ENCODE assay signal across 17 cellular contexts in genomic region chr15:77015651-77016320, GRCh38. TPM values are rescaled to one million over a fixed set of nuclear protein-coding genes. Genes with fewer than 3 reads are reported as not detected.
DNase-seq lines count a peak whose midpoint lies in the region; ATAC-seq lines count a peak whose summit lies in the region.
"Had no signal": no experiment of that assay in that cellular context is flagged by ENCODE, and none has a peak within 500 bp of the region (broad histone marks: within the 10 kb centered on the region; RNA-seq: fewer than 3 reads in every experiment).

No MANE protein-coding gene starts in this region.

- H3K4me1 ChIP-seq in CD4-positive, alpha-beta memory T cell (ENCODE audit: insufficient read depth, low read length) = peaks cover 99% of the 10 kb centered on the region

- peak overlapping the region; percentile 67 for H3K27ac ChIP-seq in CD4-positive, alpha-beta memory T cell (ENCODE audit: low read depth, low read length)
- H3K27ac ChIP-seq: KMS-11, SK-N-MC, tibial artery, WERI-Rb-1 had no signal

- peaks cover 32% of the 10 kb centered on the region for H3K36me3 ChIP-seq in CD4-positive, alpha-beta memory T cell (ENCODE audit: insufficient read depth, low read length)
- H3K36me3 ChIP-seq: tibial artery, WERI-Rb-1 had no signal

- peaks cover 44% of the 10 kb centered on the region for H3K36me3 Mint-ChIP-seq in T-helper 2 cell treated with Interferon-gamma antibody and Interleukin-4, amounts not matched to agents 5 μg/mL and 100 μg/mL, for 36 hours (ENCODE audit: low read depth)
- H3K36me3 Mint-ChIP-seq in CD4-positive, alpha-beta memory T cell = peaks cover 4 to 52% of the 10 kb centered on the region in 2 donors
- peaks cover 58% of the 10 kb centered on the region for H3K36me3 Mint-ChIP-seq in activated T-helper 17 cell treated with anti-CD3 and anti-CD28 coated beads, Interleukin-2, amount 50 U/mL, for 72 hours (ENCODE audit: low read depth)

- no peaks in the 10 kb centered on the region for H3K9me3 Mint-ChIP-seq in T-helper 2 cell treated with Interferon-gamma antibody and Interleukin-4, amounts not matched to agents 5 μg/mL and 100 μg/mL, for 36 hours
- H3K9me3 Mint-ChIP-seq in CD4-positive, alpha-beta memory T cell = no peaks in the 10 kb centered on the region
- no peaks in the 10 kb centered on the region for H3K9me3 Mint-ChIP-seq in activated T-helper 17 cell treated with anti-CD3 and anti-CD28 coated beads, Interleukin-2, amount 50 U/mL, for 72 hours
- H3K9me3 Mint-ChIP-seq: HFFc6 had no signal

- intact Hi-C loops in CD4-positive, alpha-beta memory T cell (cut with micrococcal nuclease) = loop anchor here (10.0 kb wide), 1 partner anchor 409 kb away; the partner anchor contains the start of genes HMG20A and PEAK1

- H3K27ac Mint-ChIP-seq in T-helper 2 cell treated with Interferon-gamma antibody and Interleukin-4, amounts not matched to agents 5 μg/mL and 100 μg/mL, for 36 hours = peak overlapping the region; percentile 80
- H3K27ac Mint-ChIP-seq in CD4-positive, alpha-beta memory T cell = peak overlapping the region; percentile 82 to 100 (median 89)
- peak overlapping the region; percentile 94 for H3K27ac Mint-ChIP-seq in activated T-helper 17 cell treated with anti-CD3 and anti-CD28 coated beads, Interleukin-2, amount 50 U/mL, for 72 hours
- H3K27ac Mint-ChIP-seq: HFFc6 had no signal

- DNase-seq in T-helper 2 cell treated with Interferon-gamma antibody and Interleukin-4, amounts not matched to agents 5 μg/mL and 100 μg/mL, for 36 hours (ENCODE audit: low spot score) = no peak
- no peak for DNase-seq in T-helper 2 cell
- DNase-seq in CD4-positive, alpha-beta memory T cell = peak in 1 of 5 donors; percentile 39
- DNase-seq in left kidney (ENCODE audit: low read depth, low spot score) = peak; percentile 38
- no peak for DNase-seq in SW 1271 (lab: John Stamatoyannopoulos, UW)
- no peak for DNase-seq in NCI-H2171 treated with DMSO at 0.1 percent for 48 hours (lab: John Stamatoyannopoulos, UW)
- DNase-seq: GF-D8; HFFc6; NCI-H1436; retina; stimulated activated CD4-positive, alpha-beta T cell treated with anti-CD3 and anti-CD28 coated beads, Interleukin-1b, Interleukin-23, amount 100 ng/mL, for 48 hours; WERI-Rb-1 had no signal

- peak overlapping the region in 1 of 2 donors; percentile 28 for H3K4me3 ChIP-seq in CD4-positive, alpha-beta memory T cell (ENCODE audit: low read length in 2 of 2)
- H3K4me3 ChIP-seq: SK-N-MC, tibial artery had no signal

- no peaks in the 10 kb centered on the region for H3K9me3 ChIP-seq in CD4-positive, alpha-beta memory T cell (ENCODE audit: control insufficient read depth in 1 of 2, low read length in 2 of 2)
- H3K9me3 ChIP-seq: tibial artery had no signal

- no peaks in the 10 kb centered on the region for H3K27me3 Mint-ChIP-seq in T-helper 2 cell treated with Interferon-gamma antibody and Interleukin-4, amounts not matched to agents 5 μg/mL and 100 μg/mL, for 36 hours (ENCODE audit: low read depth)
- peaks cover 0 to 2% of the 10 kb centered on the region in 2 donors for H3K27me3 Mint-ChIP-seq in CD4-positive, alpha-beta memory T cell
- H3K27me3 Mint-ChIP-seq in activated T-helper 17 cell treated with anti-CD3 and anti-CD28 coated beads, Interleukin-2, amount 50 U/mL, for 72 hours = no peaks in the 10 kb centered on the region

- H3K4me1 Mint-ChIP-seq in T-helper 2 cell treated with Interferon-gamma antibody and Interleukin-4, amounts not matched to agents 5 μg/mL and 100 μg/mL, for 36 hours (ENCODE audit: low read depth) = peaks cover 59% of the 10 kb centered on the region
- H3K4me1 Mint-ChIP-seq in CD4-positive, alpha-beta memory T cell = peaks cover 44 to 98% (median 72%) of the 10 kb centered on the region in 4 donors
- peaks cover 60% of the 10 kb centered on the region for H3K4me1 Mint-ChIP-seq in activated T-helper 17 cell treated with anti-CD3 and anti-CD28 coated beads, Interleukin-2, amount 50 U/mL, for 72 hours

- peak overlapping the region; percentile 65 for H3K4me3 Mint-ChIP-seq in T-helper 2 cell treated with Interferon-gamma antibody and Interleukin-4, amounts not matched to agents 5 μg/mL and 100 μg/mL, for 36 hours
- H3K4me3 Mint-ChIP-seq in CD4-positive, alpha-beta memory T cell = peak overlapping the region in 6 of 8 donors; percentile 3 to 71 (median 54)
- peak overlapping the region; percentile 79 for H3K4me3 Mint-ChIP-seq in activated T-helper 17 cell treated with anti-CD3 and anti-CD28 coated beads, Interleukin-2, amount 50 U/mL, for 72 hours
- H3K4me3 Mint-ChIP-seq: HFFc6 had no signal

- CTCF ChIA-PET in CD4-positive, alpha-beta memory T cell (lab: Charles Lee; ENCODE audit: partially characterized antibody) = interaction anchor here (1.2 to 1.8 kb wide), 4 partner anchors 8 to 42 kb away, joined by 3 to 4 read pairs (median 4); no protein-coding TSS in a partner anchor

- no peak for ATAC-seq in activated T-helper 17 cell treated with anti-CD3 and anti-CD28 coated beads, Interleukin-2, amount 50 U/mL, for 72 hours (replicated peaks)
- no peak for ATAC-seq in HG03469 (IDR thresholded peaks at IDR 0.05; ENCODE audit: unreplicated experiment)

- POLR2A ChIA-PET in CD4-positive, alpha-beta memory T cell (lab: Charles Lee; ENCODE audit: partially characterized antibody) = interaction anchor here (0.7 to 17.8 kb wide), 3 partner anchors 18 to 110 kb away, joined by 3 to 472 read pairs (median 3); partner anchors contain the start of genes PSTPIP1, RCN2 and SCAPER

- H3K27me3 ChIP-seq in CD4-positive, alpha-beta memory T cell (ENCODE audit: insufficient read depth, low read length) = no peaks in the 10 kb centered on the region

RNA-seq across cellular contexts. Expression of gene PSTPIP1, which starts 20.9 kb away (rescaled TPM):
- 100 to 1,000 TPM; 225 to 233 TPM for total RNA-seq in CD4-positive, alpha-beta memory T cell
- polyA plus RNA-seq in CD4-positive, alpha-beta memory T cell = 10 to 100 TPM; 62.4 to 63.3 TPM
- total RNA-seq in activated T-helper 17 cell treated with anti-CD3 and anti-CD28 coated beads, Interleukin-2, amount 50 U/mL, for 72 hours = 100 to 1,000 TPM; 125 to 137 TPM

RNA-seq across cellular contexts. Expression of gene TSPAN3, which starts 55.1 kb away (rescaled TPM):
- total RNA-seq in CD4-positive, alpha-beta memory T cell = 10 to 100 TPM; 13.3 to 14.3 TPM
- 10 to 100 TPM; 35.7 to 35.9 TPM for polyA plus RNA-seq in CD4-positive, alpha-beta memory T cell
- total RNA-seq in activated T-helper 17 cell treated with anti-CD3 and anti-CD28 coated beads, Interleukin-2, amount 50 U/mL, for 72 hours = 10 to 100 TPM in 1 of 2 donors, 1 to 10 TPM in 1; 9.6 to 27.6 TPM
